In the genomic region with DNA sequence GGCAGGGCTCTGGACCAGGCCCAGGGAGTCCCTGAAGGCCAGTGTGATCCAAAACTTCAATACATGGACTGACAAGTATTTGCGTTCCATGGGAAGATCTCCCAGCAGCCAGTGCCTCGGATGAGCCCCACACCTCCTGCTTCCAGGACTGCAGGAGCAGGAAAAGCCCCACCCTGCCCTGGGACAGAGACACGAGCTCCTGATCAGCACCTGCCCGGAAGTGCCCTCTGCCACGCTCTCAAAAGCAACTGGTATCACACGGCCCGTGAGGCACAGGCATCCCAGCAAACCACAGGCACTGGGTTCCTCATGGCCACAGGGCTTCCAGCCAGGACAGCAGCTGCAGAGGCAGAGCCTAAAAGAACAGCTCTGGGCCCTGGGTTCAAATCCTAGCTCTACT, we compare ENCODE assay signal across 18 cellular contexts.
"Had no signal": no experiment of that assay in that cellular context is flagged by ENCODE, and none has a peak within 500 bp of the region (broad histone marks: within the 10 kb centered on the region; RNA-seq: fewer than 3 reads in every experiment).

No MANE protein-coding gene starts in this region.

- H3K27me3 ChIP-seq: foreskin keratinocyte, left lung, ovary, right atrium auricular region, vagina had no signal

- H3K4me1 ChIP-seq: prostate gland had no signal

- H3K4me3 ChIP-seq: left lung, lung, ovary, prostate gland, right atrium auricular region, vagina had no signal

- DNase-seq: activated CD4-positive, alpha-beta memory T cell treated with anti-CD3 and anti-CD28 coated beads for 36 hours; activated CD4-positive, alpha-beta T cell treated with anti-CD3 and anti-CD28 coated beads for 4 hours; activated CD4-positive, CD25-positive, alpha-beta regulatory T cell; activated naive CD4-positive, alpha-beta T cell treated with Interleukin-2 at 50 U/mL for 16 hours; activated naive CD8-positive, alpha-beta T cell treated with anti-CD3 and anti-CD28 coated beads for 36 hours; activated T-cell treated with anti-CD3 and anti-CD28 coated beads, Interleukin-2, amount 50 U/mL, for 48 hours; central memory CD4-positive, alpha-beta T cell; effector memory CD4-positive, alpha-beta T cell; foreskin keratinocyte; kidney; ovary; stimulated activated CD4-positive, alpha-beta T cell treated with anti-CD3 and anti-CD28 coated beads, Interleukin-1b, Interleukin-23, amount 100 ng/mL, for 48 hours; T1000 had no signal

- H3K9me3 ChIP-seq: left lung, ovary, prostate gland, right atrium auricular region, vagina had no signal

- H3K27ac ChIP-seq: foreskin keratinocyte, left lung, ovary, prostate gland, right atrium auricular region, vagina had no signal

- H3K36me3 ChIP-seq: left lung, ovary, prostate gland, right atrium auricular region, vagina had no signal
